1 cellular context compared by ENCODE assay signal in the genomic region with DNA sequence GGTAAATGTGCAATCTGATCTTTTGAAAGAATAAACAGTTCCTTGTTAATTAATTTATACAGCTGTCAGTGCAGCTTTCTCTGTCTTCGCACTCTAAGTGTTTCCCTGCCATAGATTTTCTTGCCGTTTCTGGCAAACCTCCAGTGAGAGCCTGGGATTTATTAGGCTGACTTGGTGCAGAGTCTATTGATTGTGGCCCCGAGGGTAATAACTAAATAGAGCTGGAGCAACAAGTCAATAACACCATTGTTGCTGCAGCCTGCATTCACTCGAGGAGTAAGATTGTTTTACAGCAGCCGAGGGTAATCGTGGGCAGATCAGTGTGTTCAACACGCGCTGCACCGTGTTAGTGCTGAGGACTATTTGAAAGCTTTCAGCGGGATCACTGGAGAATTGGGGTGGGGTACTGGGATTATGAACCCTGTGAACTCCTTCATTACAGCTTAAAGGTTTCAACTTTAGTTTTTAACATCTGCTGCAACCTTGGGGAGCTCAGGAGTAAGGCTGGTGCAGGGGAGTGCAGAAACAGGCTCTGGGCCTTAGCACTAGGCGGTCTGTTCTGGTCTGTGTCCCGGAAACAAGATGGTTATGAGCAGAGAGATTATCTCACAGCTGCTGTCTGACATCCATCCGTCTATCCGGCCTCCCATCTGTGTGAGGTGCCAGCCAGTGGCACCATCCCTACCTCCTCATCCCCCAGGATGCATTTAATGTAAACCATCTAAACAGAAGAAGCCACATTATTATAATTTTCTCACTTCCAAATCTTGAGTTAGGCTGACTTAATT.
A peak's percentile ranks its signal among the peaks of the same experiment; 100 is the strongest.
TF ChIP-seq lines count a peak whose summit lies in the region.

No MANE protein-coding gene starts in this region.

TF ChIP-seq in HepG2, 621 proteins besides CTCF, POLR2A, EP300 and RAD21 (continued from another document):
- TF ChIP-seq, protein P1, sequence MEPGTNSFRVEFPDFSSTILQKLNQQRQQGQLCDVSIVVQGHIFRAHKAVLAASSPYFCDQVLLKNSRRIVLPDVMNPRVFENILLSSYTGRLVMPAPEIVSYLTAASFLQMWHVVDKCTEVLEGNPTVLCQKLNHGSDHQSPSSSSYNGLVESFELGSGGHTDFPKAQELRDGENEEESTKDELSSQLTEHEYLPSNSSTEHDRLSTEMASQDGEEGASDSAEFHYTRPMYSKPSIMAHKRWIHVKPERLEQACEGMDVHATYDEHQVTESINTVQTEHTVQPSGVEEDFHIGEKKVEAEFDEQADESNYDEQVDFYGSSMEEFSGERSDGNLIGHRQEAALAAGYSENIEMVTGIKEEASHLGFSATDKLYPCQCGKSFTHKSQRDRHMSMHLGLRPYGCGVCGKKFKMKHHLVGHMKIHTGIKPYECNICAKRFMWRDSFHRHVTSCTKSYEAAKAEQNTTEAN (CRISPR knock-in tag; conservative IDR thresholded peaks at IDR 0.05): no peak
- TF ChIP-seq ZNF235 (CRISPR knock-in tag; IDR thresholded peaks at IDR 0.05; ENCODE audit: borderline replicate concordance) (no peak), SOX6 (IDR thresholded peaks at IDR 0.05) (no peak), SOX6 (CRISPR knock-in tag; IDR thresholded peaks at IDR 0.05) (peak; percentile 59), CEBPB (IDR thresholded peaks at IDR 0.05; ENCODE audit: borderline replicate concordance, low read depth, low read length) (no peak), POGZ (CRISPR knock-in tag; IDR thresholded peaks at IDR 0.05) (no peak), ZFX (CRISPR knock-in tag; IDR thresholded peaks at IDR 0.05; ENCODE audit: low read depth) (no peak), SALL1 (CRISPR knock-in tag; IDR thresholded peaks at IDR 0.05) (peak; percentile 47), ISL2 (CRISPR knock-in tag; IDR thresholded peaks at IDR 0.05) (no peak), NFIC (IDR thresholded peaks at IDR 0.05; ENCODE audit: low read length) (0 out of 2 replicates have a peak, but pooled peaks have one; percentile 57), SOX5 (CRISPR knock-in tag; IDR thresholded peaks at IDR 0.05; ENCODE audit: borderline replicate concordance) (peak; percentile 33; the same call in 1 of the 2 replicates), SOX13 (IDR thresholded peaks at IDR 0.05) (no peak), SOX13 (CRISPR knock-in tag; conservative IDR thresholded peaks at IDR 0.05 in 1 of 2, IDR thresholded peaks at IDR 0.05 in 1 of 2) (peak in 1 of 2 experiments; percentile 47; a peak in 2 of 4 replicates), ZBTB38 (CRISPR knock-in tag; IDR thresholded peaks at IDR 0.05) (peak; percentile 28; the same call in 1 of the 2 replicates)
- TF ChIP-seq, protein P2, sequence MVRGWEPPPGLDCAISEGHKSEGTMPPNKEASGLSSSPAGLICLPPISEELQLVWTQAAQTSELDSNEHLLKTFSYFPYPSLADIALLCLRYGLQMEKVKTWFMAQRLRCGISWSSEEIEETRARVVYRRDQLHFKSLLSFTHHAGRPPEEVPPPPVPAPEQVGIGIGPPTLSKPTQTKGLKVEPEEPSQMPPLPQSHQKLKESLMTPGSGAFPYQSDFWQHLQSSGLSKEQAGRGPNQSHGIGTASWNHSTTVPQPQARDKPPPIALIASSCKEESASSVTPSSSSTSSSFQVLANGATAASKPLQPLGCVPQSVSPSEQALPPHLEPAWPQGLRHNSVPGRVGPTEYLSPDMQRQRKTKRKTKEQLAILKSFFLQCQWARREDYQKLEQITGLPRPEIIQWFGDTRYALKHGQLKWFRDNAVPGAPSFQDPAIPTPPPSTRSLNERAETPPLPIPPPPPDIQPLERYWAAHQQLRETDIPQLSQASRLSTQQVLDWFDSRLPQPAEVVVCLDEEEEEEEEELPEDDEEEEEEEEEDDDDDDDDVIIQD (CRISPR knock-in tag; IDR thresholded peaks at IDR 0.05; ENCODE audit: low read depth): no peak
- TF ChIP-seq, protein P3, sequence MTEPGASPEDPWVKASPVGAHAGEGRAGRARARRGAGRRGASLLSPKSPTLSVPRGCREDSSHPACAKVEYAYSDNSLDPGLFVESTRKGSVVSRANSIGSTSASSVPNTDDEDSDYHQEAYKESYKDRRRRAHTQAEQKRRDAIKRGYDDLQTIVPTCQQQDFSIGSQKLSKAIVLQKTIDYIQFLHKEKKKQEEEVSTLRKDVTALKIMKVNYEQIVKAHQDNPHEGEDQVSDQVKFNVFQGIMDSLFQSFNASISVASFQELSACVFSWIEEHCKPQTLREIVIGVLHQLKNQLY (CRISPR knock-in tag; IDR thresholded peaks at IDR 0.05): no peak
